1 cellular context compared by ENCODE assay signal in the genomic region with DNA sequence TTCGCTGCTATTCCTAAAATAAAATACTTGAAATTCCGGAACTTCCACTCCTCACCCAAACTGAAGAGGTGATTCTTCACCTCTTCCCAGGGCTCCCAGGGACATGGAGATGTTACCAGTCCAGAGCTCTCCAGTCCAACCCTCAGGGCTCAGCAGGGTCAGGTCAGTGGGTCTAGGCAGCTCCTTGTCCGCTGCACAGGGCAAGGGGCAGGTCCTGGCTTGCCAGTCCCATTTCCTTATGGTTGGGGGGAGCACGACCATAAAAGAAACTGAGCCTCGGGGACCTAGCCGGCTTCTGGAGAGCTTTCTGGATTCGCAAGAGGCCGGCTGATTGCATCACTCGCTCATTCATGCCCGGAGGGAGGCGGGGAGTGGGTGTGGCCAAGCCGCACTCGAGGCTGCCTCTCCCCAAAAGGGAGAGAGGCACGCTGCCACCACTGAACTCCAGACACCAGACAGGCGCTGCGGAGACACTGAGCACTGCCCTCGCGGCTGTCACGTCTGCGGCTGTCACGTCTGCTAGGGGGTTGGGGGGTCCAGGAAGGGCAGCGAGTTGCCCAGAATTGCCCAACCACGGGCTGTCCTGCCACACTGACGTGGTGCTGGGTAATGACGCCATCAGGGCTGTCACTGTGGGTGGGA.
A peak's percentile ranks its signal among the peaks of the same experiment; 100 is the strongest.
TF ChIP-seq lines count a peak whose summit lies in the region.

No MANE protein-coding gene starts in this region.

TF ChIP-seq in GM12878, 131 proteins besides CTCF, POLR2A, EP300 and RAD21 (continued from another document):
- TF ChIP-seq, protein P1, sequence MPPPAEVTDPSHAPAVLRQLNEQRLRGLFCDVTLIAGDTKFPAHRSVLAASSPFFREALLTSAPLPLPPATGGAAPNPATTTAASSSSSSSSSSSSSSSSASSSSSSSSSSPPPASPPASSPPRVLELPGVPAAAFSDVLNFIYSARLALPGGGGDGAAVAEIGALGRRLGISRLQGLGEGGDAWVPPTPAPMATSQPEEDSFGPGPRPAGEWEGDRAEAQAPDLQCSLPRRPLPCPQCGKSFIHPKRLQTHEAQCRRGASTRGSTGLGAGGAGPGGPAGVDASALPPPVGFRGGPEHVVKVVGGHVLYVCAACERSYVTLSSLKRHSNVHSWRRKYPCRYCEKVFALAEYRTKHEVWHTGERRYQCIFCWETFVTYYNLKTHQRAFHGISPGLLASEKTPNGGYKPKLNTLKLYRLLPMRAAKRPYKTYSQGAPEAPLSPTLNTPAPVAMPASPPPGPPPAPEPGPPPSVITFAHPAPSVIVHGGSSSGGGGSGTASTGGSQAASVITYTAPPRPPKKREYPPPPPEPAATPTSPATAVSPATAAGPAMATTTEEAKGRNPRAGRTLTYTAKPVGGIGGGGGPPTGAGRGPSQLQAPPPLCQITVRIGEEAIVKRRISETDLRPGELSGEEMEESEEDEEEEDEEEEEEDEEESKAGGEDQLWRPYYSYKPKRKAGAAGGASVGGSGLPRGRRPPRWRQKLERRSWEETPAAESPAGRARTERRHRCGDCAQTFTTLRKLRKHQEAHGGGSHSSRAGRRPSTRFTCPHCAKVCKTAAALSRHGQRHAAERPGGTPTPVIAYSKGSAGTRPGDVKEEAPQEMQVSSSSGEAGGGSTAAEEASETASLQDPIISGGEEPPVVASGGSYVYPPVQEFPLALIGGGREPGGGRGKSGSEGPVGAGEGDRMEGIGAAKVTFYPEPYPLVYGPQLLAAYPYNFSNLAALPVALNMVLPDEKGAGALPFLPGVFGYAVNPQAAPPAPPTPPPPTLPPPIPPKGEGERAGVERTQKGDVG (CRISPR knock-in tag; IDR thresholded peaks at IDR 0.05) = no peak
- TF ChIP-seq RELA (IDR thresholded peaks at IDR 0.05; ENCODE audit: borderline replicate concordance, partially characterized antibody) (no peak), MXI1 (IDR thresholded peaks at IDR 0.05; ENCODE audit: low read depth, low read length) (peak; percentile 75; the same call in 1 of the 2 replicates), HDAC6 (IDR thresholded peaks at IDR 0.05; ENCODE audit: unreplicated experiment) (no peak)
